Comparison of ENCODE assay signal across 21 cellular contexts in genomic region chr9:95588724-95589282, GRCh38.
"Had no signal": no experiment of that assay in that cellular context is flagged by ENCODE, and none has a peak within 500 bp of the region (broad histone marks: within the 10 kb centered on the region; RNA-seq: fewer than 3 reads in every experiment).

No MANE protein-coding gene starts in this region.

- ATAC-seq: activated CD4-positive, alpha-beta T cell treated with anti-CD3 and anti-CD28 coated beads for 36 hours; left ventricle myocardium superior had no signal

- H3K4me1 ChIP-seq: breast epithelium, pancreas, upper lobe of left lung had no signal

- H3K27me3 ChIP-seq: breast epithelium, pancreas, upper lobe of left lung had no signal

- H3K36me3 ChIP-seq: breast epithelium, pancreas, thoracic aorta, upper lobe of left lung had no signal

- DNase-seq: activated B cell treated with CpG ODN at 0.5 μM for 24 hours; activated CD4-positive, alpha-beta T cell treated with anti-CD3 and anti-CD28 coated beads for 36 hours; activated CD4-positive, alpha-beta T cell treated with anti-CD3 and anti-CD28 coated beads, Interleukin-2, amount 50 U/mL, for 4 hours; activated CD8-positive, alpha-beta memory T cell treated with anti-CD3 and anti-CD28 coated beads for 24 hours; activated CD8-positive, alpha-beta memory T cell treated with anti-CD3 and anti-CD28 coated beads, Interleukin-2, amount 50 U/mL, for 4 hours; activated naive CD4-positive, alpha-beta T cell treated with Interleukin-2 at 50 U/mL for 16 hours; activated naive CD8-positive, alpha-beta T cell treated with anti-CD3 and anti-CD28 coated beads, Interleukin-2, amount 10 ng/mL, durations not matched to agents 7 days and 5 days; activated T-cell treated with anti-CD3 and anti-CD28 coated beads, Interleukin-2, amount 50 U/mL, for 24 hours; amniotic stem cell; left ventricle myocardium superior; nephron progenitor cell; pancreas; stimulated activated CD4-positive, alpha-beta T cell treated with anti-CD3 and anti-CD28 coated beads, Interleukin-2, amount 100 ng/mL, for 48 hours; stimulated activated naive CD4-positive, alpha-beta T cell treated with Interleukin-2 at 50 U/mL for 16 hours; T1000; upper lobe of left lung had no signal

- FAIRE-seq: keratinocyte, pancreas had no signal

- H3K27ac ChIP-seq: breast epithelium, coronary artery, epithelial cell of prostate, thoracic aorta, upper lobe of left lung had no signal

- H3K4me3 ChIP-seq: breast epithelium, coronary artery, pancreas, thoracic aorta, upper lobe of left lung had no signal

- H3K9me3 ChIP-seq: breast epithelium, pancreas, thoracic aorta, upper lobe of left lung had no signal
